Comparison of ENCODE assay signal across 1 cellular context in genomic region chr11:64531422-64531821, GRCh38.
A peak's percentile ranks its signal among the peaks of the same experiment; 100 is the strongest.
TF ChIP-seq lines count a peak whose summit lies in the region.

No MANE protein-coding gene starts in this region.

TF ChIP-seq in K562, 482 proteins besides CTCF, POLR2A, EP300 and RAD21:
- TF ChIP-seq DACH1 (IDR thresholded peaks at IDR 0.05; ENCODE audit: partially characterized antibody) (no peak), PURB (CRISPR knock-in tag; IDR thresholded peaks at IDR 0.05; ENCODE audit: low read depth) (no peak), RBM14 (IDR thresholded peaks at IDR 0.05; ENCODE audit: borderline replicate concordance, insufficient read depth, low read depth, low read length) (no peak), STAT5B (CRISPR knock-in tag; IDR thresholded peaks at IDR 0.05) (no peak), NBN (IDR thresholded peaks at IDR 0.05; ENCODE audit: low read depth) (no peak), RBM25 (IDR thresholded peaks at IDR 0.05; ENCODE audit: low read depth, low read length, severe bottlenecking) (peak; percentile 58), ZFP36 (IDR thresholded peaks at IDR 0.05; ENCODE audit: low read depth, low read length, partially characterized antibody) (peak; percentile 43), ZNF165 (CRISPR knock-in tag; IDR thresholded peaks at IDR 0.05; ENCODE audit: borderline replicate concordance) (no peak), ZC3H11A (IDR thresholded peaks at IDR 0.05; ENCODE audit: low read depth, low read length) (no peak), ZNF224 (CRISPR knock-in tag; IDR thresholded peaks at IDR 0.05) (no peak), E4F1 (CRISPR knock-in tag; IDR thresholded peaks at IDR 0.05; ENCODE audit: borderline replicate concordance) (no peak), ESRRB (CRISPR knock-in tag; IDR thresholded peaks at IDR 0.05; ENCODE audit: borderline replicate concordance) (no peak), ZNF561 (CRISPR knock-in tag; conservative IDR thresholded peaks at IDR 0.05) (no peak), MEIS2 (IDR thresholded peaks at IDR 0.05; ENCODE audit: partially characterized antibody) (no peak), SMARCE1 (IDR thresholded peaks at IDR 0.05) (no peak), CREB3 (tag; conservative IDR thresholded peaks at IDR 0.05; ENCODE audit: low read depth) (no peak), TCF7 (IDR thresholded peaks at IDR 0.05; ENCODE audit: borderline replicate concordance) (no peak), MTA1 (IDR thresholded peaks at IDR 0.05; ENCODE audit: borderline replicate concordance) (no peak), HDAC3 (IDR thresholded peaks at IDR 0.05; ENCODE audit: borderline replicate concordance, partially characterized antibody) (no peak), GTF2E2 (tag; IDR thresholded peaks at IDR 0.05) (no peak), DIDO1 (tag; IDR thresholded peaks at IDR 0.05; ENCODE audit: low read depth) (no peak), SMAD1 (IDR thresholded peaks at IDR 0.05; ENCODE audit: low read depth, low read length, partially characterized antibody) (no peak), BCOR (IDR thresholded peaks at IDR 0.05) (peak; percentile 53; the same call in 1 of the 2 replicates)
